Comparison of ENCODE assay signal across 8 cellular contexts in genomic region chr18:51194604-51195003, GRCh38. TPM values are rescaled to one million over a fixed set of nuclear protein-coding genes. Genes with fewer than 3 reads are reported as not detected.
DNase-seq lines count a peak whose midpoint lies in the region; ATAC-seq, FAIRE-seq and TF ChIP-seq lines count a peak whose summit lies in the region.

No MANE protein-coding gene starts in this region.

- H3K9me3 ChIP-seq in HEK293 (ENCODE audit: control insufficient read depth, insufficient read depth, low read depth, low read length): no peaks in the 10 kb centered on the region

- no peak for TF ChIP-seq POLR2A in GM12892 (IDR thresholded peaks at IDR 0.05; ENCODE audit: low read depth, low read length)

- ATAC-seq in GM18502 (IDR thresholded peaks at IDR 0.05; ENCODE audit: poor library complexity, unreplicated experiment) (no peak), GM19463 (IDR thresholded peaks at IDR 0.05; ENCODE audit: unreplicated experiment) (no peak)

- CTCF ChIA-PET in HEK293 (lab: Yijun Ruan, JAX): interaction anchor here (0.5 to 2.2 kb wide), 7 partner anchors 12 to 837 kb away, joined by 3 to 8 read pairs (median 3); no protein-coding TSS in a partner anchor

- in situ Hi-C loops in astrocyte of the cerebellum (cut with HindIII; ENCODE audit: low sequenced_read_pairs): no loop called here

- no peak for TF ChIP-seq CTCF in 22Rv1 (IDR thresholded peaks at IDR 0.05)
- no peak for TF ChIP-seq CTCF in HEK293 (tag by site-specific recombination; IDR thresholded peaks at IDR 0.05)
- no peak for TF ChIP-seq CTCF in astrocyte of the cerebellum (IDR thresholded peaks at IDR 0.05; ENCODE audit: low read depth, low read length, missing control alignments)

- H3K4me3 ChIP-seq in HEK293 (ENCODE audit: low read depth, low read length) (peak overlapping the region; percentile 88), astrocyte of the cerebellum (ENCODE audit: low read depth, low read length) (peak overlapping the region; percentile 95)

- DNase-seq in astrocyte of the cerebellum (ENCODE audit: low read depth) (no peak), medulla oblongata (ENCODE audit: extremely low spot score) (peak; percentile 14), SHP77 treated with DMSO at 0.1 percent for 48 hours (lab: John Stamatoyannopoulos, UW) (no peak), GM12892 (ENCODE audit: insufficient read length) (no peak)

- POLR2A ChIA-PET in HEK293 (lab: Yijun Ruan, JAX): interaction anchor here (0.6 to 1.2 kb wide), 6 partner anchors 8 to 665 kb away, joined by 3 to 6 read pairs (median 3); no protein-coding TSS in a partner anchor

- no peak for FAIRE-seq in GM12892 (lab: Jason Lieb, UNC)

- H3K27ac ChIP-seq in 22Rv1 (peak overlapping the region; percentile 96; the same call in 1 of the 2 replicates), HEK293 (ENCODE audit: extremely low read depth, low read depth, low read length) (peak overlapping the region; percentile 96)

- peaks cover 38% of the 10 kb centered on the region for H3K4me1 ChIP-seq in HEK293 (ENCODE audit: control insufficient read depth, insufficient read depth, low read length)

- no peaks in the 10 kb centered on the region for H3K36me3 ChIP-seq in HEK293 (ENCODE audit: control insufficient read depth in 2 of 2, insufficient read depth in 1 of 2, low read length in 2 of 2)

TF ChIP-seq in HEK293, 187 proteins besides CTCF, POLR2A, EP300 and RAD21:
- TF ChIP-seq REPIN1 (tag by site-specific recombination; IDR thresholded peaks at IDR 0.05; ENCODE audit: low read depth) (no peak), ZNF600 (tag by site-specific recombination; IDR thresholded peaks at IDR 0.05) (peak; percentile 37; the same call in 1 of the 2 replicates), ZNF239 (tag by site-specific recombination; IDR thresholded peaks at IDR 0.05) (no peak), ZNF18 (tag by site-specific recombination; IDR thresholded peaks at IDR 0.05) (peak; percentile 83), ZNF114 (tag by site-specific recombination; IDR thresholded peaks at IDR 0.05) (no peak), KLF9 (tag by site-specific recombination; IDR thresholded peaks at IDR 0.05; ENCODE audit: low read depth) (peak; percentile 56), ZNF843 (tag by site-specific recombination; IDR thresholded peaks at IDR 0.05) (no peak), ZNF248 (tag by site-specific recombination; IDR thresholded peaks at IDR 0.05) (no peak), TCF7L2 (IDR thresholded peaks at IDR 0.05; ENCODE audit: borderline replicate concordance, low read depth, low read length) (no peak), KLF17 (tag by site-specific recombination; IDR thresholded peaks at IDR 0.05) (no peak), ZNF133 (tag by site-specific recombination; IDR thresholded peaks at IDR 0.05) (peak; percentile 96), ZBTB48 (tag by site-specific recombination; IDR thresholded peaks at IDR 0.05) (no peak), PRDM10 (tag by site-specific recombination; IDR thresholded peaks at IDR 0.05) (peak; percentile 80), ZNF266 (tag by site-specific recombination; IDR thresholded peaks at IDR 0.05; ENCODE audit: low read depth) (no peak), ZNF558 (tag by site-specific recombination; IDR thresholded peaks at IDR 0.05) (no peak)

RNA-seq across cellular contexts. Expression of gene MEX3C, which starts 2.9 kb away (rescaled TPM):
- polyA plus RNA-seq in GM12892 (2012; ENCODE audit: missing spikeins): 19.4 TPM
